ENCODE assay signal across 8 cellular contexts in the genomic region with DNA sequence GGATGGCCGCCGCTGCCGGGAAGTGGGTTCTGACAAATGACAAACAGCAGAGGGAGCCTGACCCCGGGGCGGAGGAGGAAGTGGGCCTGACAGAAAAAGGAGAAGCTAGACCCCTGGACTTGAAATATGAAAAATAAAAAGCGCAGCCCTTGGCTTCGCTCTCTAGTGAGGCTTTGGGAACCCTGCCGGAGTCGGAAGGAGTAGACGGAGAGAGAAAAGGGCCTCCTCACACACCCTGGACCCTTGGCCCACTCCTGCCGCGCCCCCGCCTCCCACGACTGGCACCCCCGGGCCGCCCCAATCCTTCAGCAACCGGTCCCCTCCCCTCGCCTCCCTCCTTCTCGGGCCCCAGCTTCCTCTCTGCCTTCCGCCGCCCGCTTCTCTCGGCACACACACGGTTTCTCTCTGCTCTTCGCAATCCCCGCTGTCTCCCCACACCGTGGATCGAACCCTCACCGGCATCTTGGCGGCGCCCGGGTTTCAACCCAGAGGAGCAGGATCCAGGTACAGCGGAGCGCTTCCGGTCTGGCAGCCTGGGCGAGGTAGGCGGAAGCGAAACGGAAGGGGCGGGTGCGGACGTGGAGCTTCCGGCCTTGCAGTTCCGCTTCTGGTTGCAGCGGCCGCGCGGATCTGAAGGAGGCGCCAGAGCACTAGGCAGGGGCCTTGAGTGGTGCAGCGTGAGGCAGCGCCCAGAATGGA. TPM values are rescaled to one million over a fixed set of nuclear protein-coding genes. Genes with fewer than 3 reads are reported as not detected.
DNase-seq lines count a peak whose midpoint lies in the region; ATAC-seq, FAIRE-seq and TF ChIP-seq lines count a peak whose summit lies in the region.

Gene ARPC3, minus strand, starts transcription at position 539 of the 699 bp plus-strand sequence. Its CDS starts 77 bp downstream, at position 462.

- H3K36me3 ChIP-seq in psoas muscle (ENCODE audit: insufficient read depth in 1 of 2, low read depth in 1 of 2), result peaks cover 15 to 43% of the 10 kb centered on the region in 2 donors

- peak within 1 kb of the TSS; percentile 74 for H3K27ac ChIP-seq in angular gyrus (ENCODE audit: low read depth, low read length)
- H3K27ac ChIP-seq in psoas muscle, result peak within 1 kb of the TSS; percentile 89

- ATAC-seq in GM18498 (IDR thresholded peaks at IDR 0.05; ENCODE audit: unreplicated experiment), result peak; percentile 91
- peak; percentile 91 for ATAC-seq in HG02938 (IDR thresholded peaks at IDR 0.05; ENCODE audit: unreplicated experiment)
- peak; percentile 96 for ATAC-seq in T-helper 17 cell
- ATAC-seq in left ventricle myocardium superior, result peak; percentile 99
- peak; percentile 99 for ATAC-seq in psoas muscle

- H3K36me3 Mint-ChIP-seq in T-helper 17 cell (ENCODE audit: low read depth), result peaks cover 3% of the 10 kb centered on the region

- H3K27ac Mint-ChIP-seq in T-helper 17 cell, result peak within 1 kb of the TSS; percentile 99

- no peaks in the 10 kb centered on the region for H3K9me3 ChIP-seq in T-helper 17 cell (ENCODE audit: control insufficient read depth, low read length, poor library complexity, severe bottlenecking)
- H3K9me3 ChIP-seq in psoas muscle, result no peaks in the 10 kb centered on the region

- H3K4me3 Mint-ChIP-seq in T-helper 17 cell, result peak within 1 kb of the TSS; percentile 100

- H3K4me3 ChIP-seq in psoas muscle, result peak within 1 kb of the TSS; percentile 88

- no peaks in the 10 kb centered on the region for H3K27me3 Mint-ChIP-seq in T-helper 17 cell

- H3K27me3 ChIP-seq in psoas muscle (ENCODE audit: insufficient read depth in 3 of 3, low read length in 2 of 3), result no peaks in the 10 kb centered on the region

- intact Hi-C loops in left ventricle myocardium superior (cut with micrococcal nuclease) (loop anchor here (5.0 kb wide), 1 partner anchor 437 kb away; no protein-coding TSS in a partner anchor), psoas muscle (cut with DNase I) (loop anchor here (5.0 to 10.0 kb wide), 4 partner anchors 152 to 865 kb away; no protein-coding TSS in a partner anchor)

- WGBS in psoas muscle, 3 donors, result 0% methylated on average over 40 to 51 of the region's 51 CpGs

- H3K4me1 ChIP-seq in psoas muscle, result peaks cover 9% of the 10 kb centered on the region

- DNase-seq in NCI-H1694 treated with DMSO at 0.1 percent for 48 hours (lab: John Stamatoyannopoulos, UW), result peak; percentile 77
- DNase-seq in T-helper 17 cell, result peak; percentile 91 to 92 (median 91)
- peak; percentile 97 for DNase-seq in left ventricle myocardium superior
- DNase-seq in psoas muscle, result peak; percentile 95 to 97
- peak; percentile 89 for DNase-seq in urothelium cell line (ENCODE audit: low spot score)

- TF ChIP-seq CTCF in psoas muscle (IDR thresholded peaks at IDR 0.05), result peak; percentile 92

- H3K4me1 Mint-ChIP-seq in T-helper 17 cell, result peaks cover 27% of the 10 kb centered on the region

- FAIRE-seq in urothelium cell line (lab: Jason Lieb, UNC), result no peak

RNA-seq across cellular contexts. Expression of gene ARPC3, which starts in this region (rescaled TPM):
- total RNA-seq in T-helper 17 cell, result 100 to 1,000 TPM; 196 to 225 TPM
- 82.3 TPM for total RNA-seq in left ventricle myocardium superior
- total RNA-seq in psoas muscle, result 10 to 100 TPM; 52.7 to 71.6 (median 59.7) TPM
- polyA plus RNA-seq in psoas muscle, result 100 to 1,000 TPM; 115 to 168 (median 143) TPM

Comparison
In these comparisons a context has a peak if more than half of its experiments do, and no peak if none do; other contexts are left out.
1. Peak in every context shown above with its lines: DNase-seq, ATAC-seq, H3K4me3 ChIP-seq and H3K27ac ChIP-seq.